Comparison of ENCODE assay signal across 8 cellular contexts in genomic region chrX:68462653-68463052, GRCh38. TPM values are rescaled to one million over a fixed set of nuclear protein-coding genes. Genes with fewer than 3 reads are reported as not detected.
DNase-seq lines count a peak whose midpoint lies in the region; ATAC-seq, FAIRE-seq and TF ChIP-seq lines count a peak whose summit lies in the region.

No MANE protein-coding gene starts in this region.

- H2AK5ac ChIP-seq in trophoblast cell (ENCODE audit: low read length), result no peak overlapping the region

- H3K4me2 ChIP-seq in trophoblast cell (ENCODE audit: low read length), result no peak overlapping the region

- no peaks in the 10 kb centered on the region for H3K79me2 ChIP-seq in trophoblast cell (ENCODE audit: control insufficient read depth, insufficient read depth, low read length, poor library complexity)

- peak; percentile 64 for FAIRE-seq in GM12891 (lab: Jason Lieb, UNC)

- POLR2A ChIA-PET in AG04449 (lab: Yijun Ruan, JAX), result no interaction called here

- no peak overlapping the region for H2BK5ac ChIP-seq in trophoblast cell (ENCODE audit: low read depth, low read length, poor library complexity)

- DNase-seq in AG04449 (ENCODE audit: low read depth, low spot score), result no peak
- no peak for DNase-seq in GM12891 (ENCODE audit: insufficient read length, low spot score)
- DNase-seq in fibroblast of gingiva (ENCODE audit: low read depth), result peak; percentile 39
- peak; percentile 38 to 60 for DNase-seq in trophoblast cell
- DNase-seq in occipital lobe (lab: John Stamatoyannopoulos, UW), result no peak
- no peak for DNase-seq in GM03348 (ENCODE audit: low spot score)

- H3K14ac ChIP-seq in trophoblast cell (ENCODE audit: low read length), result peak overlapping the region; percentile 66

- ATAC-seq in HG03378 (IDR thresholded peaks at IDR 0.05; ENCODE audit: unreplicated experiment), result peak; percentile 58
- ATAC-seq in SK-N-SH treated with all-trans-retinoic acid at 6 μM for 48 hours, result peak; percentile 83

- H2BK12ac ChIP-seq in trophoblast cell (ENCODE audit: low read length), result peak overlapping the region; percentile 58

- CTCF ChIA-PET in AG04449 (lab: Yijun Ruan, JAX), result interaction anchor here (0.7 to 1.9 kb wide), 7 partner anchors 25 to 279 kb away, joined by 3 to 10 read pairs (median 5); no protein-coding TSS in a partner anchor

- H3K79me1 ChIP-seq in trophoblast cell (ENCODE audit: low read length), result no peaks in the 10 kb centered on the region

- TF ChIP-seq CTCF in AG04449 (IDR thresholded peaks at IDR 0.05; ENCODE audit: insufficient read depth, low read length, missing control alignments), result peak; percentile 34

- no peak overlapping the region for H4K8ac ChIP-seq in trophoblast cell (ENCODE audit: low read depth, low read length)

- no peak for TF ChIP-seq POLR2A in GM12891 (IDR thresholded peaks at IDR 0.05; ENCODE audit: low read depth, low read length)

- H3K4ac ChIP-seq in trophoblast cell (ENCODE audit: low read depth, low read length), result no peak overlapping the region

- no peak overlapping the region for H3K9ac ChIP-seq in trophoblast cell (ENCODE audit: low read length)

- no peaks in the 10 kb centered on the region for H3K9me3 ChIP-seq in trophoblast cell (ENCODE audit: insufficient read depth, low read depth, low read length)

- H3K36me3 ChIP-seq in trophoblast cell (ENCODE audit: control insufficient read depth in 1 of 2, insufficient read depth in 2 of 2, low read length in 2 of 2), result no peaks in the 10 kb centered on the region

- no peak overlapping the region for H3K27ac ChIP-seq in trophoblast cell (ENCODE audit: low read depth, low read length)

- peak overlapping the region; percentile 72 for H2BK120ac ChIP-seq in trophoblast cell (ENCODE audit: insufficient read depth, low read length, poor library complexity)

- no peaks in the 10 kb centered on the region for H3K27me3 ChIP-seq in trophoblast cell (ENCODE audit: insufficient read depth, low read length)

- H3K18ac ChIP-seq in trophoblast cell (ENCODE audit: low read length), result no peak overlapping the region

- no peak overlapping the region for H4K91ac ChIP-seq in trophoblast cell (ENCODE audit: low read depth, low read length)

- H3K23ac ChIP-seq in trophoblast cell (ENCODE audit: low read length), result no peak overlapping the region

- H2AFZ ChIP-seq in trophoblast cell (ENCODE audit: insufficient read depth, low read length, poor library complexity), result no peak overlapping the region

- WGBS in trophoblast cell (ENCODE audit: extremely low coverage, insufficient coverage, insufficient read length), result no CpG with 5 or more reads among the region's 8 CpGs

- H3K4me3 ChIP-seq in AG04449 (ENCODE audit: low read depth, low read length) (no peak overlapping the region), trophoblast cell (ENCODE audit: low read depth, low read length) (no peak overlapping the region)

- peak overlapping the region; percentile 43 for H4K12ac ChIP-seq in trophoblast cell (ENCODE audit: low read depth, low read length)

- H3K4me1 ChIP-seq in trophoblast cell (ENCODE audit: control insufficient read depth in 1 of 2, insufficient read depth in 2 of 2, low read length in 2 of 2), result peaks cover 0 to 2% of the 10 kb centered on the region in 2 experiments

TF ChIP-seq in GM12891, 5 proteins besides CTCF, POLR2A, EP300 and RAD21:
- TF ChIP-seq POU2F2 (IDR thresholded peaks at IDR 0.05; ENCODE audit: low read depth, low read length) (peak; percentile 21; the same call in 1 of the 2 replicates), SPI1 (IDR thresholded peaks at IDR 0.05; ENCODE audit: low read depth, low read length) (no peak)

TF ChIP-seq in SK-N-SH treated with all-trans-retinoic acid at 6 μM for 48 hours, 23 proteins besides CTCF, POLR2A, EP300 and RAD21:
- no peak for TF ChIP-seq POU6F1 (CRISPR knock-in tag; IDR thresholded peaks at IDR 0.05; ENCODE audit: borderline replicate concordance, low read depth)
- TF ChIP-seq ARNTL (CRISPR knock-in tag; IDR thresholded peaks at IDR 0.05; ENCODE audit: borderline replicate concordance, low read depth), result no peak
- no peak for TF ChIP-seq ZNF565 (CRISPR knock-in tag; conservative IDR thresholded peaks at IDR 0.05; ENCODE audit: low read depth)
- no peak for TF ChIP-seq GLIS3 (CRISPR knock-in tag; IDR thresholded peaks at IDR 0.05)
- no peak for TF ChIP-seq ZFP3 (CRISPR knock-in tag; IDR thresholded peaks at IDR 0.05)
- no peak for TF ChIP-seq CREB5 (CRISPR knock-in tag; IDR thresholded peaks at IDR 0.05; ENCODE audit: low read depth)
- no peak for TF ChIP-seq TSHZ2 (CRISPR knock-in tag; IDR thresholded peaks at IDR 0.05)
- no peak for TF ChIP-seq ISL1 (CRISPR knock-in tag; IDR thresholded peaks at IDR 0.05)
- no peak for TF ChIP-seq ZNF70 (CRISPR knock-in tag; IDR thresholded peaks at IDR 0.05)
- no peak for TF ChIP-seq CSDC2 (CRISPR knock-in tag; IDR thresholded peaks at IDR 0.05)
- no peak for TF ChIP-seq PPARA (CRISPR knock-in tag; IDR thresholded peaks at IDR 0.05; ENCODE audit: borderline replicate concordance)
- TF ChIP-seq PATZ1 (CRISPR knock-in tag; IDR thresholded peaks at IDR 0.05; ENCODE audit: borderline replicate concordance), result no peak
- TF ChIP-seq ZNF8 (CRISPR knock-in tag; IDR thresholded peaks at IDR 0.05), result no peak
- no peak for TF ChIP-seq RARB (CRISPR knock-in tag; IDR thresholded peaks at IDR 0.05)
- TF ChIP-seq BACH2 (CRISPR knock-in tag; IDR thresholded peaks at IDR 0.05; ENCODE audit: borderline replicate concordance), result no peak
- no peak for TF ChIP-seq SNAI2 (CRISPR knock-in tag; IDR thresholded peaks at IDR 0.05)
- TF ChIP-seq ZFP30 (CRISPR knock-in tag; IDR thresholded peaks at IDR 0.05), result no peak

RNA-seq across cellular contexts. Expression of gene OPHN1, which starts 29.4 kb away (rescaled TPM):
- polyA plus RNA-seq in GM12891 (2012; ENCODE audit: low read depth, missing spikeins), result not detected
- polyA plus RNA-seq in trophoblast cell (2013), result 4.2 and 6.3 TPM in 2 replicates
- total RNA-seq in occipital lobe, result 50.8 TPM

RNA-seq across cellular contexts. Expression of gene YIPF6, which starts 36.2 kb away (rescaled TPM):
- polyA plus RNA-seq in GM12891 (2012; ENCODE audit: low read depth, missing spikeins), result 3.8 TPM
- polyA plus RNA-seq in trophoblast cell (2013), result 15.2 and 15.9 TPM in 2 replicates
- total RNA-seq in occipital lobe, result 29.5 TPM

Comparison
In these comparisons a context has a peak if more than half of its experiments do, and no peak if none do; other contexts are left out.
1. DNase-seq: peak in fibroblast of gingiva (single experiment) and trophoblast cell (2 of 2); none in AG04449 (single experiment), GM12891 (single experiment), occipital lobe (single experiment) and GM03348 (single experiment).